ENCODE assay signal across 18 cellular contexts in genomic region chr10:22609719-22610118, GRCh38.
DNase-seq lines count a peak whose midpoint lies in the region; ATAC-seq and TF ChIP-seq lines count a peak whose summit lies in the region.
"Had no signal": no experiment of that assay in that cellular context is flagged by ENCODE, and none has a peak within 500 bp of the region (broad histone marks: within the 10 kb centered on the region; RNA-seq: fewer than 3 reads in every experiment).

No MANE protein-coding gene starts in this region.

- H3K4me3 Mint-ChIP-seq in activated CD4-positive, alpha-beta T cell treated with anti-CD3 and anti-CD28 coated beads for 36 hours: no peak overlapping the region
- no peak overlapping the region for H3K4me3 Mint-ChIP-seq in activated naive CD8-positive, alpha-beta T cell treated with anti-CD3 and anti-CD28 coated beads for 36 hours

- peaks cover 90% of the 10 kb centered on the region for H3K4me1 Mint-ChIP-seq in activated CD4-positive, alpha-beta T cell treated with anti-CD3 and anti-CD28 coated beads for 36 hours
- H3K4me1 Mint-ChIP-seq in activated naive CD8-positive, alpha-beta T cell treated with anti-CD3 and anti-CD28 coated beads for 36 hours: peaks cover 86% of the 10 kb centered on the region

- no peak for DNase-seq in activated CD4-positive, alpha-beta T cell treated with anti-CD3 and anti-CD28 coated beads for 36 hours
- no peak for DNase-seq in activated CD4-positive, alpha-beta T cell treated with anti-CD3 and anti-CD28 coated beads for 48 hours
- no peak for DNase-seq in activated naive CD8-positive, alpha-beta T cell treated with anti-CD3 and anti-CD28 coated beads for 36 hours
- DNase-seq in SW480 (ENCODE audit: low spot score) (no peak), RKO (ENCODE audit: low spot score) (no peak)
- DNase-seq: ACHN; body of pancreas; DMS79; effector CD8-positive, alpha-beta T cell; mesendoderm; MM.1S; NCI-H2107; SHP77 treated with DMSO at 0.1 percent for 48 hours had no signal

- H3K27me3 ChIP-seq in neutrophil: no peaks in the 10 kb centered on the region
- H3K27me3 ChIP-seq: body of pancreas, suprapubic skin had no signal

- POLR2A ChIA-PET in activated CD4-positive, alpha-beta T cell treated with anti-CD3 and anti-CD28 coated beads for 36 hours (lab: Charles Lee): no interaction called here

- H3K27me3 Mint-ChIP-seq in activated CD4-positive, alpha-beta T cell treated with anti-CD3 and anti-CD28 coated beads for 36 hours: no peaks in the 10 kb centered on the region
- no peaks in the 10 kb centered on the region for H3K27me3 Mint-ChIP-seq in activated naive CD8-positive, alpha-beta T cell treated with anti-CD3 and anti-CD28 coated beads for 36 hours

- H3K27ac Mint-ChIP-seq in activated CD4-positive, alpha-beta T cell treated with anti-CD3 and anti-CD28 coated beads for 36 hours: peak overlapping the region; percentile 85
- H3K27ac Mint-ChIP-seq in activated naive CD8-positive, alpha-beta T cell treated with anti-CD3 and anti-CD28 coated beads for 36 hours: peak overlapping the region; percentile 78

- no peak overlapping the region for H3K4me3 ChIP-seq in neutrophil (ENCODE audit: low read depth in 1 of 2, low read length in 1 of 2)
- H3K4me3 ChIP-seq: body of pancreas, smooth muscle cell, suprapubic skin had no signal

- TF ChIP-seq CTCF in GM12873 (IDR thresholded peaks at IDR 0.05; ENCODE audit: insufficient read depth, low read depth, low read length, missing control alignments) (peak; percentile 25), neutrophil (IDR thresholded peaks at IDR 0.05) (no peak)

- H3K9me3 ChIP-seq in neutrophil: no peaks in the 10 kb centered on the region
- H3K9me3 ChIP-seq: body of pancreas, suprapubic skin had no signal

- ATAC-seq in activated CD4-positive, alpha-beta T cell treated with anti-CD3 and anti-CD28 coated beads for 36 hours: no peak
- ATAC-seq in GM18519 (IDR thresholded peaks at IDR 0.05; ENCODE audit: low FRiP score, unreplicated experiment): no peak
- ATAC-seq: body of pancreas had no signal

- peaks cover 44% of the 10 kb centered on the region for H3K36me3 Mint-ChIP-seq in activated CD4-positive, alpha-beta T cell treated with anti-CD3 and anti-CD28 coated beads for 36 hours (ENCODE audit: low read depth)
- peaks cover 74% of the 10 kb centered on the region for H3K36me3 Mint-ChIP-seq in activated naive CD8-positive, alpha-beta T cell treated with anti-CD3 and anti-CD28 coated beads for 36 hours

- intact Hi-C loops in activated CD4-positive, alpha-beta T cell treated with anti-CD3 and anti-CD28 coated beads for 36 hours (cut with DNase I, micrococcal nuclease): loop anchor here (2.0 to 10.0 kb wide), 5 partner anchors 15 to 1085 kb away; partner anchors contain the start of genes MSRB2 (in 1 of the 2) and SKIDA1 (in 1 of the 2)

- H3K4me1 ChIP-seq in neutrophil (ENCODE audit: control insufficient read depth in 1 of 2, insufficient read depth in 1 of 2, low read depth in 1 of 2, low read length in 1 of 2): peaks cover 62 to 70% of the 10 kb centered on the region in 2 experiments
- H3K4me1 ChIP-seq: body of pancreas had no signal

- peaks cover 2% of the 10 kb centered on the region for H3K9me3 Mint-ChIP-seq in activated CD4-positive, alpha-beta T cell treated with anti-CD3 and anti-CD28 coated beads for 36 hours (ENCODE audit: low read depth)
- H3K9me3 Mint-ChIP-seq in activated naive CD8-positive, alpha-beta T cell treated with anti-CD3 and anti-CD28 coated beads for 36 hours: peaks cover 5% of the 10 kb centered on the region

- CTCF ChIA-PET in activated CD4-positive, alpha-beta T cell treated with anti-CD3 and anti-CD28 coated beads for 36 hours (lab: Charles Lee): interaction anchor here (1.0 to 3.8 kb wide), 5 partner anchors 16 to 380 kb away, joined by 3 to 13 read pairs (median 4); no protein-coding TSS in a partner anchor

- H3K27ac ChIP-seq in neutrophil: peak overlapping the region; percentile 46
- H3K27ac ChIP-seq: body of pancreas, suprapubic skin had no signal

- no peaks in the 10 kb centered on the region for H3K36me3 ChIP-seq in neutrophil
